8 cellular contexts compared by ENCODE assay signal in the genomic region with DNA sequence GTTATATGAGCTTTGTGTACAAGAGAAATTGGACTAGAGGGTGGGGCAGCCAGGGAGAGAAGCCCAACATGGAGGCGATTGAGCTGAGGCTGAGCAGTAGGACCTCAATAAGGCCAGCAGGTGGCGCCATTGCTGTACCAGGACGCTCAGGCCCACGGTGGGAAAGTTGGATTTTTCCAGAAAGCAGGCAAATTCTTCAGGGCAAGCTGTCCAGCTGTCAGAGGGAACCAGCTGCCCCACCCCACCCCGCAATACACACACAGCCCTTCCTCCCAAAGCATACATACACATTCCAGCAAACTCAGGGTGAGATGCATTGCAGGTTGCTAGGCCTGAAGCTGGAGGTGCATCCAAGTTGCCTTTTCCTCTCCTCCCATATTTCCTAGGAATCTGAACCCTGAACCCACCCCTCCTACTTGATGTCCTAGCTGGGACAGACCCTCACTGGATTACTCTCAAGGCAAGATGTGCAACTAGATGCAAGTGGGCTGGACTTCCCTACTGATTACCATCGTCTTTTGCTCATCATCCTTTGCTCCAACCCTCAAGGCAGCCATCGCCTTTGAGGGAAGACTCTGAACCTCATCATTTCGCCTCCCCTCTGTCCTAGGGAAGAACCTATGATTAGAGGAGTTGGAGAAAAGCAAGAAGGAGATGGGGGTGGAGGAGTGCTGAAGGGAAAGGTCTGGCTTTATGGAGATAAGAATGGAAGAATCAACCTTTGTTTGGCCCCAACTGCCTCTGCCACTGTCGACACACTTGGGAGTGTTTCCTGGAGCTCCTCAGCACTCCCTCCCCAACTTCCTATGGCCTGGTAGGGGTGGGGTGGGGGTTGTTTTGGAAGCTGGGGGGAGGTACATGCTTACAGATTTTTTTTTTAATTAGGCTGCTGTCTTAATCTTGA. TPM values are rescaled to one million over a fixed set of nuclear protein-coding genes. Genes with fewer than 3 reads are reported as not detected.
DNase-seq lines count a peak whose midpoint lies in the region; ATAC-seq and TF ChIP-seq lines count a peak whose summit lies in the region.

No MANE protein-coding gene starts in this region.

- intact Hi-C loops in CD8-positive, alpha-beta T cell (cut with DNase I, micrococcal nuclease) = loop anchor here (1.0 kb wide), 3 partner anchors 16 to 112 kb away; no protein-coding TSS in a partner anchor

- no peaks in the 10 kb centered on the region for H3K27me3 ChIP-seq in CD8-positive, alpha-beta T cell (ENCODE audit: insufficient read depth, low read length)

- peaks cover 3% of the 10 kb centered on the region for H3K27me3 Mint-ChIP-seq in CD8-positive, alpha-beta T cell (ENCODE audit: low read depth)
- H3K27me3 Mint-ChIP-seq in activated T-cell treated with anti-CD3 and anti-CD28 coated beads, Interleukin-2, amount 50 U/mL, for 4 hours (ENCODE audit: low read depth) = peaks cover 5% of the 10 kb centered on the region
- peaks cover 4% of the 10 kb centered on the region for H3K27me3 Mint-ChIP-seq in nephron (ENCODE audit: low read depth)

- peak; percentile 86 for TF ChIP-seq CTCF in CD8-positive, alpha-beta T cell (IDR thresholded peaks at IDR 0.05)
- TF ChIP-seq CTCF in nephron (IDR thresholded peaks at IDR 0.05; ENCODE audit: unreplicated experiment in 3 of 3) = peak; percentile 90 to 95 (median 94)

- no peak overlapping the region for H3K4me3 ChIP-seq in CD8-positive, alpha-beta T cell (ENCODE audit: low read depth, low read length)

- CTCF ChIA-PET in CD8-positive, alpha-beta T cell (lab: Charles Lee) = interaction anchor here (0.7 to 9.5 kb wide), 37 partner anchors 11 to 183 kb away, joined by 3 to 189 read pairs (median 5); a partner anchor contains a TSS

- peak; percentile 74 for ATAC-seq in CD8-positive, alpha-beta T cell
- ATAC-seq in GM19468 (IDR thresholded peaks at IDR 0.05; ENCODE audit: extremely low read depth, unreplicated experiment) = peak; percentile 78
- peak; percentile 64 to 68 for ATAC-seq in activated T-cell treated with anti-CD3 and anti-CD28 coated beads, Interleukin-2, amount 50 U/mL, for 4 hours

- no peaks in the 10 kb centered on the region for H3K36me3 Mint-ChIP-seq in CD8-positive, alpha-beta T cell
- no peaks in the 10 kb centered on the region for H3K36me3 Mint-ChIP-seq in activated T-cell treated with anti-CD3 and anti-CD28 coated beads, Interleukin-2, amount 50 U/mL, for 4 hours (ENCODE audit: insufficient read depth)
- H3K36me3 Mint-ChIP-seq in nephron (ENCODE audit: low read depth) = no peaks in the 10 kb centered on the region

- no peak overlapping the region for H3K27ac ChIP-seq in CD8-positive, alpha-beta T cell (ENCODE audit: low read depth, low read length)
- H3K27ac ChIP-seq in substantia nigra (ENCODE audit: low read depth, low read length, poor library complexity, severe bottlenecking) = no peak overlapping the region

- peak overlapping the region; percentile 20 for H3K4me3 Mint-ChIP-seq in CD8-positive, alpha-beta T cell
- H3K4me3 Mint-ChIP-seq in activated T-cell treated with anti-CD3 and anti-CD28 coated beads, Interleukin-2, amount 50 U/mL, for 4 hours = no peak overlapping the region
- H3K4me3 Mint-ChIP-seq in nephron = no peak overlapping the region

- peak overlapping the region; percentile 96 for H3K27ac Mint-ChIP-seq in CD8-positive, alpha-beta T cell
- H3K27ac Mint-ChIP-seq in nephron = peak overlapping the region in 2 of 3 experiments; percentile 32 to 64

- peaks cover 37% of the 10 kb centered on the region for H3K4me1 Mint-ChIP-seq in CD8-positive, alpha-beta T cell (ENCODE audit: low read depth)
- H3K4me1 Mint-ChIP-seq in activated T-cell treated with anti-CD3 and anti-CD28 coated beads, Interleukin-2, amount 50 U/mL, for 4 hours (ENCODE audit: low read depth) = peaks cover 36% of the 10 kb centered on the region
- H3K4me1 Mint-ChIP-seq in nephron = peaks cover 36% of the 10 kb centered on the region

- H3K4me1 ChIP-seq in CD8-positive, alpha-beta T cell (ENCODE audit: insufficient read depth, low read length) = peaks cover 26% of the 10 kb centered on the region

- no peaks in the 10 kb centered on the region for H3K36me3 ChIP-seq in CD8-positive, alpha-beta T cell (ENCODE audit: insufficient read depth, low read length)

- POLR2A ChIA-PET in CD8-positive, alpha-beta T cell (lab: Charles Lee) = interaction anchor here (1.2 to 5.4 kb wide), 5 partner anchors 11 to 78 kb away, joined by 3 to 43 read pairs (median 12); no protein-coding TSS in a partner anchor

- H3K9me3 Mint-ChIP-seq in CD8-positive, alpha-beta T cell = no peaks in the 10 kb centered on the region
- no peaks in the 10 kb centered on the region for H3K9me3 Mint-ChIP-seq in activated T-cell treated with anti-CD3 and anti-CD28 coated beads, Interleukin-2, amount 50 U/mL, for 4 hours
- H3K9me3 Mint-ChIP-seq in nephron = no peaks in the 10 kb centered on the region

- H3K9me3 ChIP-seq in CD8-positive, alpha-beta T cell (ENCODE audit: low read length) = no peaks in the 10 kb centered on the region

- DNase-seq in CD8-positive, alpha-beta T cell = peak; percentile 43 to 81 (median 67)
- DNase-seq in HuH-7.5 (ENCODE audit: low spot score) = peak; percentile 50
- DNase-seq in OCI-M1 (lab: John Stamatoyannopoulos, UW) = peak; percentile 85
- DNase-seq in activated T-cell treated with anti-CD3 and anti-CD28 coated beads, Interleukin-2, amount 50 U/mL, for 4 hours = peak; percentile 61
- peak; percentile 70 for DNase-seq in fibroblast of gingiva (ENCODE audit: low read depth)
- peak in 47 of 49 donors; percentile 13 to 92 (median 73) for DNase-seq in substantia nigra (lab: John Stamatoyannopoulos, UW)

RNA-seq across cellular contexts. Expression of a gene that starts 25.5 kb away (rescaled TPM):
- not detected for total RNA-seq in CD8-positive, alpha-beta T cell
- total RNA-seq in activated T-cell treated with anti-CD3 and anti-CD28 coated beads, Interleukin-2, amount 50 U/mL, for 4 hours = under 1 TPM; 0.05 to 0.20 (median 0.08) TPM
